8 cellular contexts compared by ENCODE assay signal in genomic region chr20:58892126-58892931, GRCh38.
DNase-seq lines count a peak whose midpoint lies in the region; ATAC-seq and TF ChIP-seq lines count a peak whose summit lies in the region.

No MANE protein-coding gene starts in this region.

- DNase-seq in NCI-H2081 (lab: John Stamatoyannopoulos, UW) (peak; percentile 76 to 84), NCI-H2081 treated with DMSO at 0.1 percent for 48 hours (lab: John Stamatoyannopoulos, UW) (no peak), MV-4-11 (lab: John Stamatoyannopoulos, UW) (peak; percentile 29), T-helper 2 cell (peak; percentile 39 to 86 (median 66)), amygdala (lab: John Stamatoyannopoulos, UW) (peak in 42 of 56 donors; percentile 13 to 81 (median 56)), hepatic stellate cell (ENCODE audit: low spot score) (peak; percentile 72), retinal pigment epithelial cell (ENCODE audit: low read depth) (no peak)

- peak; percentile 3 for TF ChIP-seq CTCF in retinal pigment epithelial cell (conservative IDR thresholded peaks at IDR 0.05; ENCODE audit: low read depth, low read length)

- H3K4me3 ChIP-seq in retinal pigment epithelial cell (ENCODE audit: low read length), result peak overlapping the region; percentile 79

- ATAC-seq in HG02870 (IDR thresholded peaks at IDR 0.05; ENCODE audit: unreplicated experiment), result no peak

Comparison
In these comparisons a context has a peak if more than half of its experiments do, and no peak if none do; other contexts are left out.
1. DNase-seq: peak in NCI-H2081 (2 of 2), MV-4-11 (single experiment), T-helper 2 cell (5 of 5), amygdala (42 of 56) and hepatic stellate cell (single experiment); none in NCI-H2081 treated with DMSO at 0.1 percent for 48 hours (single experiment) and retinal pigment epithelial cell (single experiment).